ENCODE assay signal across 8 cellular contexts in the genomic region with DNA sequence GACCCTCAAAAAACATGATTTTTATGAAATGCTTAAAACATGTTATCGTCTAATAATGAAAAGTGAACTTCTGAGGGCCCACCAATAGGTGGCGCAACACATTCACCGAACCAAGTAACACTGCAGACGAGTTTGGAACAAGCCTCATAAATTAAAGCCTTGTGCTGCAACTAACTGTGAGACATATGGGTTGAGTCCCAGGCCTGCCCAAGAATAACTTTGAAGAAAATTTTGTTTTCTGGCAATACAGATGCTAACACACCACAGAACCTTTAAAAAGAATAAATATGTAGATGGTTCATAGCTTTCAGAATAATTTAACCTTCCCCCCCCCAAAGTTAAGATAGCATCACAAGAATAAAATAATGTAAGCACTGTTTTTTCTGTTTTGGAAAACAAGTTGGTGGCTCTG.
DNase-seq lines count a peak whose midpoint lies in the region; ATAC-seq, FAIRE-seq and TF ChIP-seq lines count a peak whose summit lies in the region.

No MANE protein-coding gene starts in this region.

- H3K27ac Mint-ChIP-seq in CD8-positive, alpha-beta T cell: no peak overlapping the region

- peaks cover 2% of the 10 kb centered on the region for H3K4me1 Mint-ChIP-seq in CD8-positive, alpha-beta T cell (ENCODE audit: low read depth)

- H3K9me3 ChIP-seq in CD8-positive, alpha-beta T cell (ENCODE audit: low read length): no peaks in the 10 kb centered on the region
- H3K9me3 ChIP-seq in lung (ENCODE audit: control insufficient read depth in 2 of 2, insufficient read depth in 1 of 2, low read length in 1 of 2): no peaks in the 10 kb centered on the region

- CTCF ChIA-PET in CD8-positive, alpha-beta T cell (lab: Charles Lee): interaction anchor here (0.7 to 1.4 kb wide), 16 partner anchors 9 to 1936 kb away, joined by 3 to 8 read pairs (median 3); no protein-coding TSS in a partner anchor

- TF ChIP-seq CTCF in CD8-positive, alpha-beta T cell (IDR thresholded peaks at IDR 0.05): peak; percentile 95
- peak; percentile 91 for TF ChIP-seq CTCF in choroid plexus epithelial cell (conservative IDR thresholded peaks at IDR 0.05; ENCODE audit: low read depth, low read length)
- peak; percentile 69 for TF ChIP-seq CTCF in lung (IDR thresholded peaks at IDR 0.05; ENCODE audit: control extremely low read depth, extremely low read depth)

- DNase-seq in CD8-positive, alpha-beta T cell: peak; percentile 32 to 74 (median 50)
- no peak for DNase-seq in H54 (ENCODE audit: insufficient read length, low spot score)
- DNase-seq in NCI-H226: peak; percentile 25
- DNase-seq in activated CD4-positive, alpha-beta T cell treated with anti-CD3 and anti-CD28 coated beads for 24 hours (ENCODE audit: low read depth in 2 of 2): peak; percentile 38 to 47
- peak; percentile 76 for DNase-seq in choroid plexus epithelial cell (ENCODE audit: low read depth)
- DNase-seq in lung (ENCODE audit: low spot score): peak; percentile 38
- peak; percentile 26 for DNase-seq in stimulated activated CD8-positive, alpha-beta memory T cell treated with anti-CD3 and anti-CD28 coated beads, Interleukin-15, amount 100 ng/mL, for 1 hour (ENCODE audit: low read depth)

- no peak for TF ChIP-seq POLR2A in H54 (IDR thresholded peaks at IDR 0.05; ENCODE audit: low read depth, low read length)

- H3K36me3 Mint-ChIP-seq in CD8-positive, alpha-beta T cell: no peaks in the 10 kb centered on the region

- no peak overlapping the region for H3K4me3 ChIP-seq in CD8-positive, alpha-beta T cell (ENCODE audit: low read depth, low read length)
- H3K4me3 ChIP-seq in choroid plexus epithelial cell (ENCODE audit: low read depth, low read length) (no peak overlapping the region), lung (no peak overlapping the region)

- H3K4me1 ChIP-seq in CD8-positive, alpha-beta T cell (ENCODE audit: insufficient read depth, low read length): no peaks in the 10 kb centered on the region
- H3K4me1 ChIP-seq in lung (ENCODE audit: control insufficient read depth in 2 of 2, insufficient read depth in 2 of 2, low read length in 2 of 2): no peaks in the 10 kb centered on the region

- H3K27me3 ChIP-seq in CD8-positive, alpha-beta T cell (ENCODE audit: insufficient read depth, low read length): no peaks in the 10 kb centered on the region
- H3K27me3 ChIP-seq in lung (ENCODE audit: control insufficient read depth, insufficient read depth): no peaks in the 10 kb centered on the region

- no peak overlapping the region for H3K27ac ChIP-seq in CD8-positive, alpha-beta T cell (ENCODE audit: low read depth, low read length)
- H3K27ac ChIP-seq in lung (ENCODE audit: low read depth in 1 of 2, low read length in 1 of 2): no peak overlapping the region

- FAIRE-seq in H54 (lab: Jason Lieb, UNC): peak; percentile 11

- 3 to 4% methylated on average over 4 of the region's 4 CpGs for WGBS in lung, 2 donors

- intact Hi-C loops in CD8-positive, alpha-beta T cell (cut with DNase I, micrococcal nuclease): loop anchor here (1.0 to 10.0 kb wide), 7 partner anchors 106 to 1558 kb away; no protein-coding TSS in a partner anchor

- no peaks in the 10 kb centered on the region for H3K9me3 Mint-ChIP-seq in CD8-positive, alpha-beta T cell

- H3K36me3 ChIP-seq in CD8-positive, alpha-beta T cell (ENCODE audit: insufficient read depth, low read length): no peaks in the 10 kb centered on the region
- no peaks in the 10 kb centered on the region for H3K36me3 ChIP-seq in lung (ENCODE audit: control insufficient read depth in 2 of 2, insufficient read depth in 2 of 2, low read length in 2 of 2)

- no peaks in the 10 kb centered on the region for H3K27me3 Mint-ChIP-seq in CD8-positive, alpha-beta T cell (ENCODE audit: low read depth)

- peak; percentile 69 for ATAC-seq in CD8-positive, alpha-beta T cell
- ATAC-seq in lung (ENCODE audit: insufficient read depth, low FRiP score): no peak
- no peak for ATAC-seq in GM19463 (IDR thresholded peaks at IDR 0.05; ENCODE audit: unreplicated experiment)

- POLR2A ChIA-PET in CD8-positive, alpha-beta T cell (lab: Charles Lee): interaction anchor here (0.6 to 1.4 kb wide), 3 partner anchors 9 to 1629 kb away, joined by 3 to 5 read pairs (median 4); partner anchors contain the start of gene ID2

- H3K4me3 Mint-ChIP-seq in CD8-positive, alpha-beta T cell: no peak overlapping the region
